In genomic region chr13:50081899-50082425, GRCh38 we compare ENCODE assay signal across 8 cellular contexts.
DNase-seq lines count a peak whose midpoint lies in the region; ATAC-seq, FAIRE-seq and TF ChIP-seq lines count a peak whose summit lies in the region.

No MANE protein-coding gene starts in this region.

- TF ChIP-seq EP300 in H1 (IDR thresholded peaks at IDR 0.05; ENCODE audit: borderline replicate concordance in 1 of 2, low read depth in 2 of 2, low read length in 2 of 2): no peak

- ATAC-seq in GM21381 (IDR thresholded peaks at IDR 0.05; ENCODE audit: unreplicated experiment) (peak; percentile 73), memory B cell (ENCODE audit: low read depth) (peak; percentile 73)
- ATAC-seq in activated CD8-positive, alpha-beta memory T cell treated with anti-CD3 and anti-CD28 coated beads, Interleukin-2, amount 10 ng/mL, durations not matched to agents 7 days and 5 days: peak; percentile 81

- no peaks in the 10 kb centered on the region for H3K79me1 ChIP-seq in H1 (ENCODE audit: low read depth, low read length)

- no peak overlapping the region for H2BK120ac ChIP-seq in H1 (replicated peaks; ENCODE audit: low read depth, low read length)

- H3K23ac ChIP-seq in H1 (ENCODE audit: insufficient read length): no peak overlapping the region

- H3K9me3 ChIP-seq in Caco-2 (no peaks in the 10 kb centered on the region), H1 (ENCODE audit: insufficient read depth in 2 of 2, low read depth in 1 of 2, low read length in 1 of 2) (no peaks in the 10 kb centered on the region)

- no peaks in the 10 kb centered on the region for H3K36me3 ChIP-seq in Caco-2 (ENCODE audit: control insufficient read depth, insufficient read depth, low read length)
- H3K36me3 ChIP-seq in H1 (ENCODE audit: control insufficient read depth in 2 of 4, insufficient read depth in 4 of 4, low read length in 3 of 4): no peaks in the 10 kb centered on the region

- H3K27ac Mint-ChIP-seq in Caco-2 (ENCODE audit: unreplicated experiment) (peak overlapping the region; percentile 96), memory B cell (peak overlapping the region; percentile 97)
- H3K27ac Mint-ChIP-seq in activated CD8-positive, alpha-beta memory T cell treated with anti-CD3 and anti-CD28 coated beads, Interleukin-2, amount 10 ng/mL, durations not matched to agents 7 days and 5 days: peak overlapping the region; percentile 98

- no peaks in the 10 kb centered on the region for H3K9me3 Mint-ChIP-seq in Caco-2 (ENCODE audit: unreplicated experiment)
- H3K9me3 Mint-ChIP-seq in activated CD8-positive, alpha-beta memory T cell treated with anti-CD3 and anti-CD28 coated beads, Interleukin-2, amount 10 ng/mL, durations not matched to agents 7 days and 5 days (ENCODE audit: low read depth): no peaks in the 10 kb centered on the region
- no peaks in the 10 kb centered on the region for H3K9me3 Mint-ChIP-seq in memory B cell

- H3K9ac ChIP-seq in H1 (replicated peaks in 1 of 4; ENCODE audit: extremely low read depth in 1 of 4, low read depth in 3 of 4, low read length in 3 of 4): peak overlapping the region in 3 of 4 experiments; percentile 66 to 81 (median 70); a peak in 6 of 7 replicates

- peaks cover 10% of the 10 kb centered on the region; the same call in 1 of the 2 replicates for H3K4me1 ChIP-seq in Caco-2
- H3K4me1 ChIP-seq in H1 (replicated peaks in 1 of 4; ENCODE audit: control insufficient read depth in 3 of 4, insufficient read depth in 4 of 4, low read length in 3 of 4): peaks cover 0 to 8% (median 3%) of the 10 kb centered on the region in 4 experiments; a peak in 3 of 7 replicates

- H3K4ac ChIP-seq in H1 (replicated peaks; ENCODE audit: insufficient read length, low read depth, low read length): no peak overlapping the region

- TF ChIP-seq CTCF in Caco-2 (IDR thresholded peaks at IDR 0.05; ENCODE audit: insufficient read depth in 1 of 2, low read depth in 1 of 2, low read length in 1 of 2, severe bottlenecking in 1 of 2, unreplicated experiment in 1 of 2) (no peak), H1 (IDR thresholded peaks at IDR 0.05; ENCODE audit: control extremely low read depth in 1 of 3, insufficient read depth in 1 of 3, low read depth in 1 of 3, low read length in 3 of 3) (no peak)

- H4K91ac ChIP-seq in H1 (replicated peaks; ENCODE audit: insufficient read length, low read length): no peak overlapping the region

- no peak overlapping the region for H3K14ac ChIP-seq in H1 (ENCODE audit: insufficient read length)

- H4K8ac ChIP-seq in H1 (ENCODE audit: extremely low read depth, insufficient read depth, low read length): peak overlapping the region; percentile 94; the same call in 1 of the 2 replicates

- no peak overlapping the region; the same call in 1 of the 2 replicates for H2BK12ac ChIP-seq in H1 (ENCODE audit: low read depth, low read length)

- H2BK5ac ChIP-seq in H1 (ENCODE audit: low read depth, low read length): peak overlapping the region; percentile 39; the same call in 1 of the 2 replicates

- H3K27me3 ChIP-seq in Caco-2 (replicated peaks; ENCODE audit: control insufficient read depth, insufficient read depth, low read length) (no peaks in the 10 kb centered on the region), H1 (replicated peaks in 1 of 4; ENCODE audit: control insufficient read depth in 3 of 4, extremely low read depth in 1 of 4, insufficient read depth in 3 of 4, low read length in 3 of 4) (no peaks in the 10 kb centered on the region; a peak in 2 of 7 replicates)

- H2AFZ ChIP-seq in H1 (ENCODE audit: low read length): peak overlapping the region; percentile 82

- H3K4me3 Mint-ChIP-seq in Caco-2 (ENCODE audit: unreplicated experiment): peak overlapping the region; percentile 87
- peak overlapping the region; percentile 90 for H3K4me3 Mint-ChIP-seq in activated CD8-positive, alpha-beta memory T cell treated with anti-CD3 and anti-CD28 coated beads, Interleukin-2, amount 10 ng/mL, durations not matched to agents 7 days and 5 days
- peak overlapping the region; percentile 100 for H3K4me3 Mint-ChIP-seq in memory B cell

- peaks cover 0 to 44% of the 10 kb centered on the region in 2 experiments; a peak in 2 of 4 replicates for H3K79me2 ChIP-seq in H1 (ENCODE audit: control insufficient read depth in 1 of 2, insufficient read depth in 2 of 2, low read length in 2 of 2)

- intact Hi-C loops in Caco-2 (cut with micrococcal nuclease; ENCODE audit: unreplicated experiment): loop anchor here (1.0 to 10.0 kb wide), 7 partner anchors 42 to 990 kb away; partner anchors contain the start of genes SPRYD7 and TRIM13

- no TSS peak for BruUV-seq in Caco-2 (replicated peaks; lab: Mats Ljungman, UMichigan)

- H3K27me3 Mint-ChIP-seq in Caco-2 (ENCODE audit: insufficient read depth, unreplicated experiment) (no peaks in the 10 kb centered on the region), memory B cell (no peaks in the 10 kb centered on the region)
- H3K27me3 Mint-ChIP-seq in activated CD8-positive, alpha-beta memory T cell treated with anti-CD3 and anti-CD28 coated beads, Interleukin-2, amount 10 ng/mL, durations not matched to agents 7 days and 5 days: no peaks in the 10 kb centered on the region

- no peak for TF ChIP-seq RAD21 in H1 (IDR thresholded peaks at IDR 0.05 in 1 of 2, conservative IDR thresholded peaks at IDR 0.05 in 1 of 2; ENCODE audit: low read depth in 2 of 2, low read length in 2 of 2)

- H2AK5ac ChIP-seq in H1 (ENCODE audit: low read depth, low read length): no peak overlapping the region

- H3K36me3 Mint-ChIP-seq in Caco-2 (ENCODE audit: insufficient read depth, unreplicated experiment) (peaks cover 43% of the 10 kb centered on the region), memory B cell (peaks cover 8% of the 10 kb centered on the region)
- H3K36me3 Mint-ChIP-seq in activated CD8-positive, alpha-beta memory T cell treated with anti-CD3 and anti-CD28 coated beads, Interleukin-2, amount 10 ng/mL, durations not matched to agents 7 days and 5 days: peaks cover 42% of the 10 kb centered on the region

- peak overlapping the region; percentile 56 for H3K56ac ChIP-seq in H1 (replicated peaks; ENCODE audit: insufficient read length, low read depth, low read length)

- H3K4me3 ChIP-seq in Caco-2 (ENCODE audit: low read depth, low read length): peak overlapping the region; percentile 47
- H3K4me3 ChIP-seq in H1 (ENCODE audit: extremely low read depth in 1 of 4, insufficient read depth in 2 of 4, low read depth in 3 of 4, low read length in 4 of 4): peak overlapping the region; percentile 66 to 85 (median 69)

- no peak overlapping the region for H2BK20ac ChIP-seq in H1 (ENCODE audit: low read length)

- H3K4me1 Mint-ChIP-seq in Caco-2 (ENCODE audit: low read depth, unreplicated experiment) (no peaks in the 10 kb centered on the region), memory B cell (peaks cover 16% of the 10 kb centered on the region)
- H3K4me1 Mint-ChIP-seq in activated CD8-positive, alpha-beta memory T cell treated with anti-CD3 and anti-CD28 coated beads, Interleukin-2, amount 10 ng/mL, durations not matched to agents 7 days and 5 days: peaks cover 41% of the 10 kb centered on the region

- no peak overlapping the region for H2BK15ac ChIP-seq in H1 (ENCODE audit: low read length)

- peaks cover 8 to 10% of the 10 kb centered on the region in 2 experiments for H4K20me1 ChIP-seq in H1 (replicated peaks in 1 of 2; ENCODE audit: control insufficient read depth in 1 of 2, insufficient read depth in 2 of 2, low read length in 2 of 2)

- no peak; a peak in 1 of 3 replicates for TF ChIP-seq POLR2A in H1 (IDR thresholded peaks at IDR 0.05; ENCODE audit: control extremely low read depth in 1 of 2, low read depth in 2 of 2, low read length in 2 of 2)

- POLR2A ChIA-PET in Caco-2 (lab: Charles Lee) (interaction anchor here (0.5 to 3.1 kb wide), 8 partner anchors 9 to 830 kb away, joined by 3 to 29 read pairs (median 6); partner anchors contain the start of genes SPRYD7 and TRIM13), H1 (lab: Charles Lee; ENCODE audit: partially characterized antibody) (interaction anchor here (0.8 to 4.6 kb wide), 9 partner anchors 8 to 110 kb away, joined by 3 to 39 read pairs (median 3); partner anchors contain the start of gene TRIM13)

- CTCF ChIA-PET in Caco-2 (lab: Charles Lee) (interaction anchor here (1.0 to 3.0 kb wide), 7 partner anchors 42 to 830 kb away, joined by 4 to 11 read pairs (median 8); partner anchors contain the start of genes SPRYD7 and TRIM13), H1 (lab: Charles Lee; ENCODE audit: partially characterized antibody) (interaction anchor here (0.6 to 7.4 kb wide), 5 partner anchors 42 to 938 kb away, joined by 3 to 45 read pairs (median 6); partner anchors contain the start of gene TRIM13)
- CTCF ChIA-PET in activated CD8-positive, alpha-beta memory T cell treated with anti-CD3 and anti-CD28 coated beads, Interleukin-2, amount 10 ng/mL, durations not matched to agents 7 days and 5 days (lab: Charles Lee): interaction anchor here (0.6 to 6.1 kb wide), 7 partner anchors 13 to 833 kb away, joined by 3 to 93 read pairs (median 7); partner anchors contain the start of gene TRIM13

- 4% methylated on average over 33 of the region's 35 CpGs; no CpG with 5 or more reads in 1 of the 2 experiments for WGBS in H1 (ENCODE audit: extremely low coverage in 1 of 2, insufficient coverage in 1 of 2, insufficient read length in 1 of 2, insufficient replicate concordance in 2 of 2, low coverage in 1 of 2, low lambda C conversion rate in 2 of 2, missing lambda C conversion rate in 1 of 2), 2 experiments

- DNase-seq in Caco-2 (peak; percentile 99), HTR-8/SVneo (ENCODE audit: insufficient read length, low spot score) (peak; percentile 75), NOMO-1 treated with DMSO at 0.1 percent for 48 hours (lab: John Stamatoyannopoulos, UW; ENCODE audit: unreplicated experiment) (peak; percentile 98), H1 (ENCODE audit: low read depth in 1 of 2, low spot score in 2 of 2) (peak; percentile 98 to 99), memory B cell (ENCODE audit: low spot score in 2 of 2) (peak; percentile 95 to 99)
- DNase-seq in activated CD8-positive, alpha-beta memory T cell treated with anti-CD3 and anti-CD28 coated beads, Interleukin-2, amount 10 ng/mL, durations not matched to agents 7 days and 5 days: peak; percentile 99
- peak; percentile 98 for DNase-seq in stimulated activated CD8-positive, alpha-beta memory T cell treated with anti-CD3 and anti-CD28 coated beads, Interleukin-12 subunit alpha, Interleukin-12 subunit beta, amount 100 ng/mL, for 1 hour (ENCODE audit: low read depth)

- H3K4me2 ChIP-seq in H1 (ENCODE audit: insufficient read depth in 1 of 2, low read depth in 2 of 2, low read length in 2 of 2): peak overlapping the region; percentile 82 to 84

- H3K27ac ChIP-seq in H1 (ENCODE audit: low read depth, low read length): peak overlapping the region; percentile 75; the same call in 1 of the 2 replicates

- H3K18ac ChIP-seq in H1 (ENCODE audit: extremely low read depth, low read length): peak overlapping the region; percentile 65; the same call in 1 of the 2 replicates

- H4K5ac ChIP-seq in H1 (ENCODE audit: insufficient read length, low read depth, low read length): peak overlapping the region; percentile 75

- peaks cover 15% of the 10 kb centered on the region for H3K23me2 ChIP-seq in H1 (ENCODE audit: low read depth, low read length)

- peak; percentile 86 for FAIRE-seq in HTR-8/SVneo (lab: Jason Lieb, UNC)
- peak; percentile 97 for FAIRE-seq in H1 (lab: Jason Lieb, UNC)

TF ChIP-seq in H1, 55 proteins besides CTCF, POLR2A, EP300 and RAD21 (continues in another document):
- peak; percentile 64 for TF ChIP-seq TAF1 (IDR thresholded peaks at IDR 0.05; ENCODE audit: low read depth, low read length)
- TF ChIP-seq CHD2 (IDR thresholded peaks at IDR 0.05; ENCODE audit: low read length): no peak

Comparison
In these comparisons a context has a peak if more than half of its experiments do, and no peak if none do; other contexts are left out.
1. Peak in every context shown above with its lines: DNase-seq, ATAC-seq, H3K4me3 ChIP-seq and H3K27ac ChIP-seq.